8 cellular contexts compared by ENCODE assay signal in genomic region chr5:132426525-132427138, GRCh38. TPM values are rescaled to one million over a fixed set of nuclear protein-coding genes. Genes with fewer than 3 reads are reported as not detected.
DNase-seq lines count a peak whose midpoint lies in the region; ATAC-seq, FAIRE-seq and TF ChIP-seq lines count a peak whose summit lies in the region.

No MANE protein-coding gene starts in this region.

- FAIRE-seq in HTR-8/SVneo (lab: Jason Lieb, UNC) (peak; percentile 82), kidney (lab: Jason Lieb, UNC) (no peak)

- H3K4me1 ChIP-seq in CD4-positive, CD25-positive, alpha-beta regulatory T cell (ENCODE audit: control insufficient read depth, insufficient read depth, low read length, poor library complexity, severe bottlenecking), result peaks cover 100% of the 10 kb centered on the region
- H3K4me1 ChIP-seq in kidney (ENCODE audit: control insufficient read depth in 1 of 2, insufficient read depth in 1 of 2, low read depth in 1 of 2, low read length in 2 of 2), result peaks cover 45 to 59% of the 10 kb centered on the region in 2 donors

- H3K27me3 Mint-ChIP-seq in CD4-positive, CD25-positive, alpha-beta regulatory T cell, result no peaks in the 10 kb centered on the region
- no peaks in the 10 kb centered on the region for H3K27me3 Mint-ChIP-seq in T-helper 2 cell treated with Interferon-gamma antibody and Interleukin-4, amounts not matched to agents 5 μg/mL and 100 μg/mL, for 36 hours (ENCODE audit: low read depth)

- H3K4me1 Mint-ChIP-seq in CD4-positive, CD25-positive, alpha-beta regulatory T cell, result peaks cover 35 to 100% (median 83%) of the 10 kb centered on the region in 4 donors
- H3K4me1 Mint-ChIP-seq in T-helper 2 cell treated with Interferon-gamma antibody and Interleukin-4, amounts not matched to agents 5 μg/mL and 100 μg/mL, for 36 hours (ENCODE audit: low read depth), result peaks cover 84% of the 10 kb centered on the region

- peak overlapping the region; percentile 79 to 89 (median 82) for H3K4me3 Mint-ChIP-seq in CD4-positive, CD25-positive, alpha-beta regulatory T cell
- peak overlapping the region; percentile 63 for H3K4me3 Mint-ChIP-seq in T-helper 2 cell treated with Interferon-gamma antibody and Interleukin-4, amounts not matched to agents 5 μg/mL and 100 μg/mL, for 36 hours

- no peaks in the 10 kb centered on the region for H3K27me3 ChIP-seq in CD4-positive, CD25-positive, alpha-beta regulatory T cell (ENCODE audit: control insufficient read depth, insufficient read depth, low read length)

- H3K9ac ChIP-seq in kidney (ENCODE audit: low read length in 2 of 2), result peak overlapping the region in 1 of 2 donors; percentile 13

- peak overlapping the region; percentile 95 to 100 (median 98) for H3K27ac Mint-ChIP-seq in CD4-positive, CD25-positive, alpha-beta regulatory T cell
- peak overlapping the region; percentile 87 for H3K27ac Mint-ChIP-seq in T-helper 2 cell treated with Interferon-gamma antibody and Interleukin-4, amounts not matched to agents 5 μg/mL and 100 μg/mL, for 36 hours

- peak; percentile 45 to 86 (median 53) for DNase-seq in CD4-positive, CD25-positive, alpha-beta regulatory T cell
- DNase-seq in HTR-8/SVneo (ENCODE audit: insufficient read length, low spot score) (peak; percentile 80), astrocyte of the hippocampus (ENCODE audit: low read depth, low spot score) (peak; percentile 90), kidney (peak; percentile 92), NCI-H748 treated with DMSO at 0.1 percent for 48 hours (lab: John Stamatoyannopoulos, UW) (no peak)
- peak; percentile 85 for DNase-seq in T-helper 2 cell treated with Interferon-gamma antibody and Interleukin-4, amounts not matched to agents 5 μg/mL and 100 μg/mL, for 36 hours (ENCODE audit: low spot score)
- peak; percentile 65 for DNase-seq in stimulated activated CD4-positive, alpha-beta T cell treated with anti-CD3 and anti-CD28 coated beads, Interleukin-4, amount 100 ng/mL, for 24 hours

- no peak for TF ChIP-seq CTCF in kidney (IDR thresholded peaks at IDR 0.05; ENCODE audit: borderline replicate concordance, extremely low read depth, insufficient read depth)

- no peaks in the 10 kb centered on the region for H3K9me3 ChIP-seq in CD4-positive, CD25-positive, alpha-beta regulatory T cell (ENCODE audit: control insufficient read depth in 2 of 2, low read length in 2 of 2)
- H3K9me3 ChIP-seq in kidney (ENCODE audit: control insufficient read depth in 1 of 2, low read length in 2 of 2), result no peaks in the 10 kb centered on the region

- no peaks in the 10 kb centered on the region for H3K9me3 Mint-ChIP-seq in CD4-positive, CD25-positive, alpha-beta regulatory T cell
- no peaks in the 10 kb centered on the region for H3K9me3 Mint-ChIP-seq in T-helper 2 cell treated with Interferon-gamma antibody and Interleukin-4, amounts not matched to agents 5 μg/mL and 100 μg/mL, for 36 hours

- peak overlapping the region; percentile 92 for H3K27ac ChIP-seq in CD4-positive, CD25-positive, alpha-beta regulatory T cell (ENCODE audit: insufficient read depth, low read length, poor library complexity, severe bottlenecking)
- H3K27ac ChIP-seq in kidney (ENCODE audit: low read depth in 2 of 2, low read length in 2 of 2), result peak overlapping the region; percentile 35 to 76

- ATAC-seq in CD4-positive, CD25-positive, alpha-beta regulatory T cell (ENCODE audit: low read depth in 2 of 2), result peak; percentile 36 to 40
- ATAC-seq in GM19452 (IDR thresholded peaks at IDR 0.05; ENCODE audit: unreplicated experiment), result peak; percentile 48

- H3K36me3 Mint-ChIP-seq in CD4-positive, CD25-positive, alpha-beta regulatory T cell, result peaks cover 31% of the 10 kb centered on the region
- peaks cover 58% of the 10 kb centered on the region for H3K36me3 Mint-ChIP-seq in T-helper 2 cell treated with Interferon-gamma antibody and Interleukin-4, amounts not matched to agents 5 μg/mL and 100 μg/mL, for 36 hours (ENCODE audit: low read depth)

- H3K4me3 ChIP-seq in CD4-positive, CD25-positive, alpha-beta regulatory T cell (ENCODE audit: low read depth, low read length), result peak overlapping the region; percentile 55
- H3K4me3 ChIP-seq in kidney (ENCODE audit: low read length in 2 of 2), result no peak overlapping the region

- peaks cover 9% of the 10 kb centered on the region for H3K36me3 ChIP-seq in CD4-positive, CD25-positive, alpha-beta regulatory T cell (ENCODE audit: control insufficient read depth, insufficient read depth, low read length)
- H3K36me3 ChIP-seq in kidney (ENCODE audit: control insufficient read depth in 1 of 2, insufficient read depth in 2 of 2, low read length in 2 of 2), result no peaks in the 10 kb centered on the region

- intact Hi-C loops in kidney (cut with DNase I), result loop anchor here (10.0 kb wide), 1 partner anchor 58 kb away; no protein-coding TSS in a partner anchor

RNA-seq across cellular contexts. Expression of gene SLC22A5, which starts 57.1 kb away (rescaled TPM):
- total RNA-seq in CD4-positive, CD25-positive, alpha-beta regulatory T cell, result 2.5 TPM
- polyA plus RNA-seq in CD4-positive, CD25-positive, alpha-beta regulatory T cell, result 1 to 10 TPM in 3 of 4 donors, under 1 TPM in 1; 0.54 to 3.2 (median 1.7) TPM
- total RNA-seq in kidney, result 28.3 TPM
- polyA plus RNA-seq in kidney (ENCODE audit: insufficient read depth, low read depth, low replicate concordance), result 36.3 TPM
